Comparison of ENCODE assay signal across 1 cellular context in genomic region chr7:1940863-1941262, GRCh38.
TF ChIP-seq lines count a peak whose summit lies in the region.

No MANE protein-coding gene starts in this region.

TF ChIP-seq in WTC11, 78 proteins besides CTCF, POLR2A, EP300 and RAD21 (continued from another document):
- TF ChIP-seq MLX (CRISPR knock-in tag; IDR thresholded peaks at IDR 0.05) (no peak), SP1 (CRISPR knock-in tag; conservative IDR thresholded peaks at IDR 0.05) (no peak)
